Comparison of ENCODE assay signal across 8 cellular contexts in genomic region chr1:203765029-203765837, GRCh38. TPM values are rescaled to one million over a fixed set of nuclear protein-coding genes. Genes with fewer than 3 reads are reported as not detected.
A peak's percentile ranks its signal among the peaks of the same experiment; 100 is the strongest.
DNase-seq lines count a peak whose midpoint lies in the region; ATAC-seq, FAIRE-seq and TF ChIP-seq lines count a peak whose summit lies in the region.

LAX1 (plus strand) TSS chr1:203765183; CDS start chr1:203765566, 383 bp downstream.

- H3K27ac Mint-ChIP-seq in type B pancreatic cell, result no peak within 1 kb of the TSS

- H3K27me3 Mint-ChIP-seq in type B pancreatic cell, result peaks cover 8% of the 10 kb centered on the region

- no peaks in the 10 kb centered on the region for H3K79me2 ChIP-seq in HepG2 (ENCODE audit: insufficient read depth, low read length)

- CTCF ChIA-PET in HepG2 (lab: Yijun Ruan, JAX; ENCODE audit: low intra/inter-chr PET ratio, low total read pairs), result no interaction called here

- H3K9me3 ChIP-seq in HepG2 (ENCODE audit: low read length) (no peaks in the 10 kb centered on the region), suprapubic skin (no peaks in the 10 kb centered on the region)

- TF ChIP-seq POLR2A in HepG2 (IDR thresholded peaks at IDR 0.05; ENCODE audit: insufficient read depth in 1 of 2, low read depth in 2 of 2, low read length in 2 of 2) (no peak), suprapubic skin (IDR thresholded peaks at IDR 0.05) (peak in 1 of 2 donors; percentile 63)

- peak; percentile 53 to 87 for DNase-seq in activated CD4-positive, alpha-beta T cell treated with anti-CD3 and anti-CD28 coated beads, Interleukin-2, amount 50 U/mL, for 24 hours (ENCODE audit: low read depth in 1 of 2, low spot score in 1 of 2)
- DNase-seq in HepG2 (ENCODE audit: low spot score) (no peak), suprapubic skin (ENCODE audit: low spot score in 2 of 2) (no peak), NCI-H1694 treated with DMSO at 0.1 percent for 48 hours (lab: John Stamatoyannopoulos, UW) (no peak), type B pancreatic cell (ENCODE audit: extremely low spot score, unreplicated experiment) (no peak), SHP77 treated with DMSO at 0.1 percent for 48 hours (lab: John Stamatoyannopoulos, UW) (no peak)

- H4K20me1 ChIP-seq in HepG2 (ENCODE audit: insufficient read depth, low read length), result no peaks in the 10 kb centered on the region

- peaks cover 21% of the 10 kb centered on the region for H3K4me1 ChIP-seq in HepG2 (ENCODE audit: insufficient read depth, low read length)
- peaks cover 17% of the 10 kb centered on the region for H3K4me1 ChIP-seq in suprapubic skin

- no peaks in the 10 kb centered on the region for H3K36me3 Mint-ChIP-seq in type B pancreatic cell

- no peak within 1 kb of the TSS for H3K4me3 Mint-ChIP-seq in type B pancreatic cell

- FAIRE-seq in HepG2 (lab: Jason Lieb, UNC), result no peak

- no peak for TF ChIP-seq RAD21 in HepG2 (CRISPR knock-in tag; IDR thresholded peaks at IDR 0.05)

- H3K27me3 ChIP-seq in HepG2 (ENCODE audit: control insufficient read depth in 1 of 2, insufficient read depth in 2 of 2, low read length in 2 of 2) (no peaks in the 10 kb centered on the region), suprapubic skin (no peaks in the 10 kb centered on the region)

- intact Hi-C loops in HepG2 (cut with micrococcal nuclease; ENCODE audit: unreplicated experiment), result no loop called here

- H3K27ac ChIP-seq in HepG2 (ENCODE audit: extremely low read length, insufficient read depth, low read length) (no peak within 1 kb of the TSS), suprapubic skin (peak within 1 kb of the TSS; percentile 36)

- in situ Hi-C loops in HepG2 (cut with HindIII; ENCODE audit: extremely low pct_ligation_motif_present, low pct_unique_long_range_greater_than_20kb), result no loop called here

- no peak within 1 kb of the TSS for H3K4me3 ChIP-seq in HepG2 (replicated peaks in 1 of 3; ENCODE audit: insufficient read depth in 1 of 3, low read depth in 2 of 3, low read length in 3 of 3)
- peak within 1 kb of the TSS; percentile 5 for H3K4me3 ChIP-seq in suprapubic skin

- H3K36me3 ChIP-seq in HepG2 (replicated peaks in 1 of 2; ENCODE audit: control insufficient read depth in 1 of 2, insufficient read depth in 2 of 2, low read length in 2 of 2) (no peaks in the 10 kb centered on the region), suprapubic skin (no peaks in the 10 kb centered on the region)

- POLR2A ChIA-PET in HepG2 (lab: Yijun Ruan, JAX), result no interaction called here

- TF ChIP-seq CTCF in HepG2 (CRISPR knock-in tag; IDR thresholded peaks at IDR 0.05), result no peak
- no peak for TF ChIP-seq CTCF in suprapubic skin (IDR thresholded peaks at IDR 0.05)
- no peak for TF ChIP-seq CTCF in type B pancreatic cell (conservative IDR thresholded peaks at IDR 0.05)

- TF ChIP-seq EP300 in HepG2 (IDR thresholded peaks at IDR 0.05; ENCODE audit: low read depth in 2 of 2, low read length in 2 of 2) (no peak), HepG2 (CRISPR knock-in tag; IDR thresholded peaks at IDR 0.05; ENCODE audit: borderline replicate concordance) (no peak), suprapubic skin (IDR thresholded peaks at IDR 0.05) (no peak)

- no TSS peak for BruUV-seq in HepG2 (replicated peaks; lab: Mats Ljungman, UMichigan)

- peak; percentile 83 for ATAC-seq in GM18517 (IDR thresholded peaks at IDR 0.05; ENCODE audit: unreplicated experiment)
- peak; percentile 76 for ATAC-seq in HG03103 (IDR thresholded peaks at IDR 0.05; ENCODE audit: low read depth, unreplicated experiment)
- no peak for ATAC-seq in HepG2

- H2AFZ ChIP-seq in HepG2 (ENCODE audit: low read length), result peak within 1 kb of the TSS; percentile 73

- no peaks in the 10 kb centered on the region for H3K9me3 Mint-ChIP-seq in type B pancreatic cell

- H3K4me2 ChIP-seq in HepG2 (ENCODE audit: low read depth, low read length), result no peak within 1 kb of the TSS

- H3K9ac ChIP-seq in HepG2 (ENCODE audit: insufficient read depth, low read depth, low read length), result no peak within 1 kb of the TSS

- peaks cover 14% of the 10 kb centered on the region for H3K4me1 Mint-ChIP-seq in type B pancreatic cell (ENCODE audit: unreplicated experiment)

- 36% methylated on average over 14 of the region's 16 CpGs for WGBS in HepG2 (ENCODE audit: low lambda C conversion rate)
- WGBS in suprapubic skin, result 74% methylated on average over 16 of the region's 16 CpGs

TF ChIP-seq in HepG2, 621 proteins besides CTCF, POLR2A, EP300 and RAD21 (continues in another document):
- no peak for TF ChIP-seq ZBTB7B (CRISPR knock-in tag; IDR thresholded peaks at IDR 0.05)
- TF ChIP-seq POGK (CRISPR knock-in tag; conservative IDR thresholded peaks at IDR 0.05), result no peak
- TF ChIP-seq RELA (CRISPR knock-in tag; IDR thresholded peaks at IDR 0.05), result no peak
- no peak for TF ChIP-seq THAP9 (CRISPR knock-in tag; IDR thresholded peaks at IDR 0.05; ENCODE audit: borderline replicate concordance)
- no peak for TF ChIP-seq MLX (CRISPR knock-in tag; IDR thresholded peaks at IDR 0.05)

RNA-seq across cellular contexts. Expression of gene LAX1, which starts in this region (rescaled TPM):
- total RNA-seq in HepG2 (2016; rRNA removed; fragmentation: Illumina TruSeq; extraction: Trizol) (not detected in 2 replicates), suprapubic skin (under 1 TPM in 3 of 4 donors, not detected in 1; 0.25 to 0.97 (median 0.45) TPM), type B pancreatic cell (ENCODE audit: low replicate concordance) (not detected in 2 replicates)
- total RNA-seq in HepG2 (2016; cell fraction: cytosol; rRNA removed; fragmentation: Illumina TruSeq; extraction: Trizol; ENCODE audit: low read depth), result not detected in 2 replicates
- 0.04 TPM in 1 of 2 replicates, not detected in the other for total RNA-seq in HepG2 (2016; cell fraction: insoluble cytoplasmic fraction; rRNA removed; fragmentation: Illumina TruSeq; extraction: Trizol)
- not detected in 2 replicates for total RNA-seq in HepG2 (2016; cell fraction: membrane; rRNA removed; fragmentation: Illumina TruSeq; extraction: Trizol)
- not detected in 2 replicates for total RNA-seq in HepG2 (2016; cell fraction: nucleus; rRNA removed; fragmentation: Illumina TruSeq; extraction: Trizol)
- polyA plus RNA-seq in HepG2 (2011; rRNA removed), result not detected in 2 replicates
- not detected in 2 replicates for polyA plus RNA-seq in HepG2 (2011; cell fraction: cytosol; rRNA removed)
- not detected in 2 replicates for polyA plus RNA-seq in HepG2 (2011; cell fraction: nucleus; rRNA removed)
- polyA plus RNA-seq in HepG2 (2012), result not detected in 2 replicates
- not detected in 2 replicates for polyA plus RNA-seq in HepG2 (2016; cell fraction: cytosol; fragmentation: Illumina TruSeq; extraction: Trizol; ENCODE audit: low read depth)
- not detected in 2 replicates for polyA plus RNA-seq in HepG2 (2016; cell fraction: insoluble cytoplasmic fraction; fragmentation: Illumina TruSeq; extraction: Trizol; ENCODE audit: low read depth)
- not detected in 2 replicates for polyA plus RNA-seq in HepG2 (2016; cell fraction: membrane; fragmentation: Illumina TruSeq; extraction: Trizol; ENCODE audit: low read depth)
- not detected in 2 replicates for polyA plus RNA-seq in HepG2 (2016; cell fraction: nucleus; fragmentation: Illumina TruSeq; extraction: Trizol; ENCODE audit: insufficient read depth, low read depth)
- not detected in 2 replicates for polyA minus RNA-seq in HepG2 (2011; rRNA and poly(A)+ RNA removed; ENCODE audit: low replicate concordance)
- not detected in 2 replicates for polyA minus RNA-seq in HepG2 (2011; cell fraction: cytosol; rRNA and poly(A)+ RNA removed)
- polyA minus RNA-seq in HepG2 (2011; cell fraction: nucleus; rRNA and poly(A)+ RNA removed), result not detected in 2 replicates

Comparison
In these comparisons a context has a peak if more than half of its experiments do, and no peak if none do; other contexts are left out.
1. DNase-seq: peak in activated CD4-positive, alpha-beta T cell treated with anti-CD3 and anti-CD28 coated beads, Interleukin-2, amount 50 U/mL, for 24 hours (2 of 2); none in HepG2 (single experiment), suprapubic skin (0 of 2), NCI-H1694 treated with DMSO at 0.1 percent for 48 hours (single experiment), type B pancreatic cell (single experiment) and SHP77 treated with DMSO at 0.1 percent for 48 hours (single experiment).